20 cellular contexts compared by ENCODE assay signal in genomic region chr10:115949282-115949844, GRCh38.
"Had no signal": no experiment of that assay in that cellular context is flagged by ENCODE, and none has a peak within 500 bp of the region (broad histone marks: within the 10 kb centered on the region; RNA-seq: fewer than 3 reads in every experiment).

No MANE protein-coding gene starts in this region.

- H3K27ac Mint-ChIP-seq: activated CD4-positive, alpha-beta memory T cell treated with anti-CD3 and anti-CD28 coated beads for 36 hours; activated naive CD4-positive, alpha-beta T cell treated with anti-CD3 and anti-CD28 coated beads for 36 hours; activated naive CD8-positive, alpha-beta T cell treated with anti-CD3 and anti-CD28 coated beads, Interleukin-2, amount 10 ng/mL, durations not matched to agents 7 days and 5 days; naive thymus-derived CD8-positive, alpha-beta T cell; progenitor cell of endocrine pancreas; stimulated activated naive CD8-positive, alpha-beta T cell treated with anti-CD3 and anti-CD28 coated beads, Interleukin-15, Interleukin-2, amounts not matched to agents 100 ng/mL and 50 ng/mL, for 24 hours; T-helper 17 cell had no signal

- H3K4me1 Mint-ChIP-seq: activated naive CD8-positive, alpha-beta T cell treated with anti-CD3 and anti-CD28 coated beads, Interleukin-2, amount 10 ng/mL, durations not matched to agents 7 days and 5 days; naive thymus-derived CD8-positive, alpha-beta T cell; T-helper 17 cell had no signal

- ATAC-seq: naive thymus-derived CD8-positive, alpha-beta T cell; T-helper 17 cell had no signal

- H3K36me3 ChIP-seq: heart left ventricle, tibial nerve, vagina had no signal

- H3K9me3 ChIP-seq: heart left ventricle, tibial nerve, vagina had no signal

- H3K27me3 Mint-ChIP-seq: activated CD4-positive, alpha-beta memory T cell treated with anti-CD3 and anti-CD28 coated beads for 36 hours; activated naive CD8-positive, alpha-beta T cell treated with anti-CD3 and anti-CD28 coated beads, Interleukin-2, amount 10 ng/mL, durations not matched to agents 7 days and 5 days; naive thymus-derived CD8-positive, alpha-beta T cell; progenitor cell of endocrine pancreas; stimulated activated naive CD8-positive, alpha-beta T cell treated with anti-CD3 and anti-CD28 coated beads, Interleukin-15, Interleukin-2, amounts not matched to agents 100 ng/mL and 50 ng/mL, for 24 hours; T-helper 17 cell had no signal

- H3K27ac ChIP-seq: epithelial cell of prostate, heart left ventricle, tibial nerve, vagina had no signal

- H3K9me3 Mint-ChIP-seq: activated CD4-positive, alpha-beta memory T cell treated with anti-CD3 and anti-CD28 coated beads for 36 hours; activated naive CD4-positive, alpha-beta T cell treated with anti-CD3 and anti-CD28 coated beads for 36 hours; activated naive CD8-positive, alpha-beta T cell treated with anti-CD3 and anti-CD28 coated beads, Interleukin-2, amount 10 ng/mL, durations not matched to agents 7 days and 5 days; stimulated activated naive CD8-positive, alpha-beta T cell treated with anti-CD3 and anti-CD28 coated beads, Interleukin-15, Interleukin-2, amounts not matched to agents 100 ng/mL and 50 ng/mL, for 24 hours had no signal

- DNase-seq: activated CD4-positive, alpha-beta memory T cell treated with anti-CD3 and anti-CD28 coated beads for 36 hours; activated CD4-positive, alpha-beta T cell treated with anti-CD3 and anti-CD28 coated beads for 48 hours; activated CD4-positive, CD25-positive, alpha-beta regulatory T cell; activated naive CD4-positive, alpha-beta T cell treated with anti-CD3 and anti-CD28 coated beads for 36 hours; activated naive CD8-positive, alpha-beta T cell treated with anti-CD3 and anti-CD28 coated beads, Interleukin-2, amount 10 ng/mL, durations not matched to agents 7 days and 5 days; activated T-cell treated with anti-CD3 and anti-CD28 coated beads, Interleukin-2, amount 50 U/mL, for 48 hours; amygdala; cerebellar nuclear complex; heart left ventricle; naive thymus-derived CD8-positive, alpha-beta T cell; retina; stimulated activated CD4-positive, alpha-beta T cell treated with anti-CD3 and anti-CD28 coated beads, Interleukin-12 subunit alpha, Interleukin-12 subunit beta, amount 100 ng/mL, for 4 hours; stimulated activated CD4-positive, alpha-beta T cell treated with anti-CD3 and anti-CD28 coated beads, Interleukin-4, amount 100 ng/mL, for 4 hours; T-helper 17 cell had no signal

- H3K4me3 ChIP-seq: heart left ventricle, lung, tibial nerve, vagina had no signal

- H3K36me3 Mint-ChIP-seq: activated CD4-positive, alpha-beta memory T cell treated with anti-CD3 and anti-CD28 coated beads for 36 hours; activated naive CD8-positive, alpha-beta T cell treated with anti-CD3 and anti-CD28 coated beads, Interleukin-2, amount 10 ng/mL, durations not matched to agents 7 days and 5 days; naive thymus-derived CD8-positive, alpha-beta T cell had no signal

- H3K27me3 ChIP-seq: heart left ventricle, tibial nerve, vagina had no signal

- H3K4me3 Mint-ChIP-seq: activated CD4-positive, alpha-beta memory T cell treated with anti-CD3 and anti-CD28 coated beads for 36 hours; activated naive CD4-positive, alpha-beta T cell treated with anti-CD3 and anti-CD28 coated beads for 36 hours; activated naive CD8-positive, alpha-beta T cell treated with anti-CD3 and anti-CD28 coated beads, Interleukin-2, amount 10 ng/mL, durations not matched to agents 7 days and 5 days; naive thymus-derived CD8-positive, alpha-beta T cell; stimulated activated naive CD8-positive, alpha-beta T cell treated with anti-CD3 and anti-CD28 coated beads, Interleukin-15, Interleukin-2, amounts not matched to agents 100 ng/mL and 50 ng/mL, for 24 hours; T-helper 17 cell had no signal

- H3K4me1 ChIP-seq: vagina had no signal
